Comparison of ENCODE assay signal across 16 cellular contexts in the genomic region with DNA sequence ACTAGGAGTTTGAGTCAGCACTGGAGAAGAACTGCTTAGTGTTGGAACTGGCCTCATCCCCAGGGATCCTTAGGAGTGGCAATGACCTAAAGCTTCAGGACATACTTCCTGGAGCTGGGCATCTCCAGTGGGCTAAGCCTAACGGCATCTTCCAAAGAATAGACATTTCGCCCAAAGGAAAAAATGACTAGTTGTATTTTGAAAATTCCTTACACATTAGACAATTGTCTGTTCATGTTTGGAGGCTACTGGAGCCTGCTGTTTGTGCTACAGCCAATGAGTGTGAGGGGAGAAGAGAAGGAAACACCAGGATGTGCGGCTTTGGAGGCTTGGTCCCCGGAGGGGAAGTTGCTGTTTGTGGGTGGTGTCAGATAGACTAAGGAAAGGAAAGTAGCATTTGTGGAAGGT.
A peak's percentile ranks its signal among the peaks of the same experiment; 100 is the strongest.
DNase-seq lines count a peak whose midpoint lies in the region; ATAC-seq and TF ChIP-seq lines count a peak whose summit lies in the region.
"Had no signal": no experiment of that assay in that cellular context is flagged by ENCODE, and none has a peak within 500 bp of the region (broad histone marks: within the 10 kb centered on the region; RNA-seq: fewer than 3 reads in every experiment).

No MANE protein-coding gene starts in this region.

- no peaks in the 10 kb centered on the region for H3K4me1 ChIP-seq in left lung
- no peaks in the 10 kb centered on the region for H3K4me1 ChIP-seq in transverse colon
- H3K4me1 ChIP-seq: testis had no signal

- intact Hi-C loops in Right ventricle myocardium inferior (cut with DNase I) (no loop called here), cardiac septum (cut with DNase I) (no loop called here), left lung (cut with DNase I) (no loop called here), transverse colon (cut with DNase I; ENCODE audit: low total_unique reads) (no loop called here)

- peak; percentile 89 for ATAC-seq in Right ventricle myocardium inferior
- peak; percentile 34 for ATAC-seq in left lung
- no peak for ATAC-seq in GM18505 (IDR thresholded peaks at IDR 0.05; ENCODE audit: unreplicated experiment)
- ATAC-seq in activated T-cell treated with anti-CD3 and anti-CD28 coated beads, Interleukin-2, amount 50 U/mL, for 72 hours (replicated peaks in 1 of 2) = no peak

- H3K4me1 Mint-ChIP-seq in activated T-cell treated with anti-CD3 and anti-CD28 coated beads, Interleukin-2, amount 50 U/mL, for 72 hours (ENCODE audit: low read depth) = peaks cover 26% of the 10 kb centered on the region
- H3K4me1 Mint-ChIP-seq: immature natural killer cell had no signal

- peaks cover 22% of the 10 kb centered on the region for H3K27me3 Mint-ChIP-seq in activated T-cell treated with anti-CD3 and anti-CD28 coated beads, Interleukin-2, amount 50 U/mL, for 72 hours (ENCODE audit: low read depth)

- no peaks in the 10 kb centered on the region for H3K9me3 Mint-ChIP-seq in activated T-cell treated with anti-CD3 and anti-CD28 coated beads, Interleukin-2, amount 50 U/mL, for 72 hours
- H3K9me3 Mint-ChIP-seq: activated naive CD4-positive, alpha-beta T cell treated with anti-CD3 and anti-CD28 coated beads, Interleukin-2, amount 50 U/mL, for 24 hours; immature natural killer cell had no signal

- H3K27ac Mint-ChIP-seq in activated T-cell treated with anti-CD3 and anti-CD28 coated beads, Interleukin-2, amount 50 U/mL, for 72 hours = no peak overlapping the region
- H3K27ac Mint-ChIP-seq: activated naive CD4-positive, alpha-beta T cell treated with anti-CD3 and anti-CD28 coated beads, Interleukin-2, amount 50 U/mL, for 24 hours; immature natural killer cell had no signal

- H3K27me3 ChIP-seq in left lung (no peaks in the 10 kb centered on the region), transverse colon (no peaks in the 10 kb centered on the region)
- H3K27me3 ChIP-seq: neutrophil, testis had no signal

- no peaks in the 10 kb centered on the region for H3K36me3 Mint-ChIP-seq in activated T-cell treated with anti-CD3 and anti-CD28 coated beads, Interleukin-2, amount 50 U/mL, for 72 hours (ENCODE audit: insufficient read depth in 2 of 2)
- H3K36me3 Mint-ChIP-seq: activated naive CD4-positive, alpha-beta T cell treated with anti-CD3 and anti-CD28 coated beads, Interleukin-2, amount 50 U/mL, for 24 hours; immature natural killer cell had no signal

- H3K4me3 Mint-ChIP-seq in activated T-cell treated with anti-CD3 and anti-CD28 coated beads, Interleukin-2, amount 50 U/mL, for 72 hours = no peak overlapping the region
- H3K4me3 Mint-ChIP-seq: activated naive CD4-positive, alpha-beta T cell treated with anti-CD3 and anti-CD28 coated beads, Interleukin-2, amount 50 U/mL, for 24 hours; immature natural killer cell had no signal

- in situ Hi-C loops in transverse colon (cut with MboI; ENCODE audit: low pct_ligation_motif_present in 1 of 4, low pct_unique_long_range_greater_than_20kb in 1 of 4, low sequenced_read_pairs in 3 of 4) = no loop called here

- DNase-seq in Right ventricle myocardium inferior (ENCODE audit: missing footprints) (no peak), cardiac septum (ENCODE audit: low spot score) (no peak), coronary artery (ENCODE audit: low spot score) (no peak), left lung (no peak), NCI-H1930 (lab: John Stamatoyannopoulos, UW) (no peak), transverse colon (no peak)
- no peak for DNase-seq in activated T-cell treated with anti-CD3 and anti-CD28 coated beads, Interleukin-2, amount 50 U/mL, for 72 hours
- DNase-seq: 8988T; activated CD4-positive, alpha-beta T cell treated with anti-CD3 and anti-CD28 coated beads, Interleukin-2, amount 50 U/mL, for 4 hours; immature natural killer cell; NCI-H524 treated with DMSO at 0.1 percent for 48 hours; stimulated activated CD4-positive, alpha-beta T cell treated with anti-CD3 and anti-CD28 coated beads, Interleukin-4, amount 100 ng/mL, for 4 hours; testis had no signal

- H3K27ac ChIP-seq in coronary artery (peak overlapping the region in 1 of 2 donors; percentile 71), left lung (no peak overlapping the region), transverse colon (no peak overlapping the region)
- H3K27ac ChIP-seq: neutrophil, testis had no signal

- no peaks in the 10 kb centered on the region for H3K36me3 ChIP-seq in left lung
- no peaks in the 10 kb centered on the region for H3K36me3 ChIP-seq in transverse colon
- H3K36me3 ChIP-seq: neutrophil had no signal

- TF ChIP-seq POLR2A in GM18505 (IDR thresholded peaks at IDR 0.05; ENCODE audit: borderline replicate concordance, extremely low read depth, insufficient read depth, insufficient read length) = no peak
- no peak for TF ChIP-seq POLR2A in transverse colon (IDR thresholded peaks at IDR 0.05)

- 59 to 67% methylated on average over 1 to 4 of the region's 4 CpGs for WGBS in transverse colon (ENCODE audit: low coverage in 1 of 2), 2 donors

- no peaks in the 10 kb centered on the region for H3K9me3 ChIP-seq in left lung
- no peaks in the 10 kb centered on the region for H3K9me3 ChIP-seq in transverse colon
- H3K9me3 ChIP-seq: neutrophil, testis had no signal

- H3K4me3 ChIP-seq in coronary artery (peak overlapping the region; percentile 11), left lung (no peak overlapping the region), transverse colon (no peak overlapping the region)
- H3K4me3 ChIP-seq: testis had no signal

- TF ChIP-seq CTCF in coronary artery (IDR thresholded peaks at IDR 0.05) = no peak
- no peak for TF ChIP-seq CTCF in left lung (IDR thresholded peaks at IDR 0.05)
- no peak for TF ChIP-seq CTCF in transverse colon (IDR thresholded peaks at IDR 0.05)

- no peak for TF ChIP-seq EP300 in transverse colon (IDR thresholded peaks at IDR 0.05; ENCODE audit: low read depth)

Comparison
In these comparisons a context has a peak if more than half of its experiments do, and no peak if none do; other contexts are left out.
1. ATAC-seq: peak in Right ventricle myocardium inferior (single experiment) and left lung (single experiment); none in GM18505 (single experiment) and activated T-cell treated with anti-CD3 and anti-CD28 coated beads, Interleukin-2, amount 50 U/mL, for 72 hours (0 of 2).